ENCODE assay signal across 28 cellular contexts in the genomic region with DNA sequence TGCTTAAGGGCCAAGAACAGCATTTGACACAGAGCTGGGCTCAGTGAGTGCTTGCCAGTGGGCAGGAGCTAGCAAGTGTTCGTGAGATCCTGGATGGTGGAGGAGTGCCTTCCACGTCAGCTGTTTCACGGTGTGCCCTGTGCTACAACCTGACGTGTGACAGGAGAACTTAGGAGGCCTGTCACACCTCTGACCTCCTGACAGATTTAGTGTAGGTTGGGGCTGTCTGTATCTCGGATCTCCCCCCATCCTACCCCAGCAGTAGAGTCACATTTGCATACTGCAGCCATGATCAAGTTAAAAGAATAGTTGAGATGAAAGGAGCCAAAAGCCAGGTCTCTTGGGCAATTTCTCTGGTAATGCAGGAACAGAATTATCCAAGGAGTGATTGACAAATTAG.
"Had no signal": no experiment of that assay in that cellular context is flagged by ENCODE, and none has a peak within 500 bp of the region (broad histone marks: within the 10 kb centered on the region; RNA-seq: fewer than 3 reads in every experiment).

No MANE protein-coding gene starts in this region.

- ATAC-seq: activated CD4-positive, CD25-positive, alpha-beta regulatory T cell treated with anti-CD3 and anti-CD28 coated beads, Interleukin-2, amount 50 U/mL, for 24 hours; activated CD8-positive, alpha-beta T cell treated with anti-CD3 and anti-CD28 coated beads for 36 hours; activated T-cell treated with anti-CD3 and anti-CD28 coated beads, Interleukin-2, amount 50 U/mL, for 4 hours; activated T-helper 17 cell treated with anti-CD3 and anti-CD28 coated beads, Interleukin-2, amount 50 U/mL, for 72 hours; effector memory CD8-positive, alpha-beta T cell; T-helper 17 cell had no signal

- H3K36me3 Mint-ChIP-seq: activated naive CD8-positive, alpha-beta T cell had no signal

- DNase-seq: activated B cell treated with CpG ODN at 0.5 μM for 24 hours; activated CD4-positive, alpha-beta T cell treated with anti-CD3 and anti-CD28 coated beads for 48 hours; activated CD4-positive, alpha-beta T cell treated with anti-CD3 and anti-CD28 coated beads, Interleukin-2, amount 50 U/mL, for 1 hour; activated CD4-positive, alpha-beta T cell treated with anti-CD3 and anti-CD28 coated beads, Interleukin-2, amount 50 U/mL, for 48 hours; activated CD8-positive, alpha-beta memory T cell treated with anti-CD3 and anti-CD28 coated beads for 24 hours; activated CD8-positive, alpha-beta T cell treated with anti-CD3 and anti-CD28 coated beads for 36 hours; activated effector memory CD4-positive, alpha-beta T cell treated with Interleukin-2 at 50 U/mL for 16 hours; activated gamma-delta T cell treated with Interleukin-2 at 50 U/mL for 16 hours; activated naive CD4-positive, alpha-beta T cell treated with anti-CD3 and anti-CD28 coated beads, Interleukin-2, amount 50 U/mL, for 16 hours; activated naive CD4-positive, alpha-beta T cell treated with Interleukin-2 at 50 U/mL for 16 hours; activated T-cell treated with anti-CD3 and anti-CD28 coated beads, Interleukin-2, amount 50 U/mL, for 4 hours; amniotic stem cell; brain microvascular endothelial cell; cortex of kidney; dermis blood vessel endothelial cell; effector CD4-positive, alpha-beta T cell; effector memory CD8-positive, alpha-beta T cell; erythroblast; esophagus squamous epithelium; glutamatergic neuron; T-helper 1 cell; T-helper 17 cell; T1000; WERI-Rb-1 had no signal

- H3K27ac Mint-ChIP-seq: activated B cell treated with CpG ODN at 0.5 μM for 24 hours; activated CD8-positive, alpha-beta T cell treated with anti-CD3 and anti-CD28 coated beads for 36 hours; activated naive CD8-positive, alpha-beta T cell; activated T-helper 17 cell treated with anti-CD3 and anti-CD28 coated beads, Interleukin-2, amount 50 U/mL, for 72 hours; effector memory CD8-positive, alpha-beta T cell; T-helper 17 cell; T-helper 2 cell treated with Interferon-gamma antibody and Interleukin-4, amounts not matched to agents 5 μg/mL and 100 μg/mL, for 36 hours had no signal

- H3K27me3 Mint-ChIP-seq: activated B cell treated with CpG ODN at 0.5 μM for 24 hours; activated T-helper 17 cell treated with anti-CD3 and anti-CD28 coated beads, Interleukin-2, amount 50 U/mL, for 72 hours; effector memory CD8-positive, alpha-beta T cell had no signal

- H3K4me3 Mint-ChIP-seq: activated B cell treated with CpG ODN at 0.5 μM for 24 hours; activated CD8-positive, alpha-beta T cell treated with anti-CD3 and anti-CD28 coated beads for 36 hours; activated naive CD8-positive, alpha-beta T cell; activated T-cell treated with anti-CD3 and anti-CD28 coated beads, Interleukin-2, amount 50 U/mL, for 4 hours; activated T-helper 17 cell treated with anti-CD3 and anti-CD28 coated beads, Interleukin-2, amount 50 U/mL, for 72 hours; effector memory CD8-positive, alpha-beta T cell; T-helper 17 cell; T-helper 2 cell treated with Interferon-gamma antibody and Interleukin-4, amounts not matched to agents 5 μg/mL and 100 μg/mL, for 36 hours had no signal

- H3K4me1 Mint-ChIP-seq: activated B cell treated with CpG ODN at 0.5 μM for 24 hours; activated T-helper 17 cell treated with anti-CD3 and anti-CD28 coated beads, Interleukin-2, amount 50 U/mL, for 72 hours; T-helper 17 cell had no signal

- H3K9me3 Mint-ChIP-seq: activated B cell treated with CpG ODN at 0.5 μM for 24 hours; activated CD8-positive, alpha-beta T cell treated with anti-CD3 and anti-CD28 coated beads for 36 hours; activated T-cell treated with anti-CD3 and anti-CD28 coated beads, Interleukin-2, amount 50 U/mL, for 4 hours; activated T-helper 17 cell treated with anti-CD3 and anti-CD28 coated beads, Interleukin-2, amount 50 U/mL, for 72 hours; effector memory CD8-positive, alpha-beta T cell; T-helper 2 cell treated with Interferon-gamma antibody and Interleukin-4, amounts not matched to agents 5 μg/mL and 100 μg/mL, for 36 hours had no signal
